In genomic region chr12:51636986-51637385, GRCh38 we compare ENCODE assay signal across 22 cellular contexts.
"Had no signal": no experiment of that assay in that cellular context is flagged by ENCODE, and none has a peak within 500 bp of the region (broad histone marks: within the 10 kb centered on the region; RNA-seq: fewer than 3 reads in every experiment).

No MANE protein-coding gene starts in this region.

- H3K27ac ChIP-seq: brain microvascular endothelial cell had no signal

- H3K4me3 Mint-ChIP-seq: activated B cell treated with CpG ODN at 0.5 μM for 24 hours; activated CD4-positive, alpha-beta T cell treated with anti-CD3 and anti-CD28 coated beads, Interleukin-2, amount 10 ng/mL, durations not matched to agents 24 days and 14 days; activated CD8-positive, alpha-beta memory T cell treated with anti-CD3 and anti-CD28 coated beads, Interleukin-2, amount 10 ng/mL, durations not matched to agents 7 days and 5 days; activated naive CD8-positive, alpha-beta T cell; activated T-cell treated with anti-CD3 and anti-CD28 coated beads, Interleukin-2, amount 50 U/mL, for 4 hours; T-helper 17 cell had no signal

- H3K36me3 ChIP-seq: brain microvascular endothelial cell, MG63 had no signal

- ATAC-seq: activated CD8-positive, alpha-beta memory T cell treated with anti-CD3 and anti-CD28 coated beads, Interleukin-2, amount 10 ng/mL, durations not matched to agents 7 days and 5 days; activated T-cell treated with anti-CD3 and anti-CD28 coated beads, Interleukin-2, amount 50 U/mL, for 4 hours; T-helper 17 cell had no signal

- H3K4me3 ChIP-seq: MG63 had no signal

- H3K27me3 ChIP-seq: brain microvascular endothelial cell, MG63 had no signal

- H3K27ac Mint-ChIP-seq: activated B cell treated with CpG ODN at 0.5 μM for 24 hours; activated CD4-positive, alpha-beta T cell treated with anti-CD3 and anti-CD28 coated beads, Interleukin-2, amount 10 ng/mL, durations not matched to agents 24 days and 14 days; activated CD8-positive, alpha-beta memory T cell treated with anti-CD3 and anti-CD28 coated beads, Interleukin-2, amount 10 ng/mL, durations not matched to agents 7 days and 5 days; activated naive CD8-positive, alpha-beta T cell; T-helper 17 cell had no signal

- DNase-seq: activated B cell treated with CpG ODN at 0.5 μM for 24 hours; activated CD4-positive, alpha-beta T cell treated with anti-CD3 and anti-CD28 coated beads for 1 hour; activated CD4-positive, alpha-beta T cell treated with anti-CD3 and anti-CD28 coated beads, Interleukin-2, amount 10 ng/mL, durations not matched to agents 24 days and 14 days; activated CD4-positive, alpha-beta T cell treated with anti-CD3 and anti-CD28 coated beads, Interleukin-2, amount 50 U/mL, for 48 hours; activated CD8-positive, alpha-beta memory T cell treated with anti-CD3 and anti-CD28 coated beads, Interleukin-2, amount 10 ng/mL, durations not matched to agents 7 days and 5 days; activated effector memory CD4-positive, alpha-beta T cell treated with anti-CD3 and anti-CD28 coated beads, Interleukin-2, amount 50 U/mL, for 16 hours; activated naive CD4-positive, alpha-beta T cell treated with Interleukin-2 at 50 U/mL for 16 hours; activated T-cell treated with anti-CD3 and anti-CD28 coated beads, Interleukin-2, amount 50 U/mL, for 4 hours; brain microvascular endothelial cell; KG1; MG63; NCI-H1092 treated with DMSO at 0.1 percent for 48 hours; NCI-H1417 treated with DMSO at 0.1 percent for 48 hours; NCI-H1694; NCI-H2029; NCI-H2107; NCI-H2171 treated with DMSO at 0.1 percent for 48 hours; NCI-H526; SHP77 treated with DMSO at 0.1 percent for 48 hours; T-helper 17 cell; T-helper 9 cell had no signal

- H3K36me3 Mint-ChIP-seq: activated CD8-positive, alpha-beta memory T cell treated with anti-CD3 and anti-CD28 coated beads, Interleukin-2, amount 10 ng/mL, durations not matched to agents 7 days and 5 days had no signal

- H3K9me3 Mint-ChIP-seq: activated CD4-positive, alpha-beta T cell treated with anti-CD3 and anti-CD28 coated beads, Interleukin-2, amount 10 ng/mL, durations not matched to agents 24 days and 14 days had no signal

- H3K4me1 Mint-ChIP-seq: activated B cell treated with CpG ODN at 0.5 μM for 24 hours; activated CD4-positive, alpha-beta T cell treated with anti-CD3 and anti-CD28 coated beads, Interleukin-2, amount 10 ng/mL, durations not matched to agents 24 days and 14 days; activated CD8-positive, alpha-beta memory T cell treated with anti-CD3 and anti-CD28 coated beads, Interleukin-2, amount 10 ng/mL, durations not matched to agents 7 days and 5 days; T-helper 17 cell had no signal
